In the genomic region with DNA sequence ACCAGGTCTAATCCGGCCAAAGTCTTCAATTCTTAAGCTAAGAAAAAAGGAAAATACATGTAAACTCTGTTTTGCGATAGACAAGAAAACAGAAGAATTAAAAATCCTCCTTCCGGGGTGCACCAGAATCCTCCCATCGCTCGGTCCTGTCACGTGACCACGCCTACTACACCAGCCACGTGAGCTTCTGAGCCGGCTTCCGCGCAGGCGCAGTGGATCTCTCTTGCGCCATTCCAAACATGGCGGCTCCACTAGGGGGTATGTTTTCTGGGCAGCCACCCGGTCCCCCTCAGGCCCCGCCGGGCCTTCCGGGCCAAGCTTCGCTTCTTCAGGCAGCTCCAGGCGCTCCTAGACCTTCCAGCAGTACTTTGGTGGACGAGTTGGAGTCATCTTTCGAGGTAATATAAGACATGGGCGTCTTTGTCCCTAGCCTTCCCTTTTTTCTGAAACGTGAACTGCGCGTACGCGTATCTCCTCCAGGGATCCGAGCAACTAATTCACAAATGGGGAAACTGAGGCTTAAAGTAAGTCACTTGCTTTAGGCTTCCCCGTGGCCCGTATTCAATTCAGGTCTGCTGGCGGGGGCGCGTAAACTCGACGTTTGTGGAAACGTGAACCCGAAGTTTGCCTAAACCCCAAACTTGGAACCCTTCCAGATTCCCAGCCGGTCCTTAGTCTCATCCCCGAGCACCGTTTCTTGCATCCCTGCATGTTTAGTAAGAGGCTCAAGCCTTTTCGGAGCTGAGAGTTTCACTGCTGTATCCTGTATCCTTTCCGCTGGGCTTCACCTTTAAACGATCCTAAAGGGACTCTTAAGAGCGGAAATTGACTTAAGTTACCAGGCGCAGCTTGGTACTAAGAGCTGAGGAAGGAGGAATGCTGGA, we compare ENCODE assay signal across 8 cellular contexts. TPM values are rescaled to one million over a fixed set of nuclear protein-coding genes. Genes with fewer than 3 reads are reported as not detected.
DNase-seq lines count a peak whose midpoint lies in the region; ATAC-seq and TF ChIP-seq lines count a peak whose summit lies in the region.

A gene with protein sequence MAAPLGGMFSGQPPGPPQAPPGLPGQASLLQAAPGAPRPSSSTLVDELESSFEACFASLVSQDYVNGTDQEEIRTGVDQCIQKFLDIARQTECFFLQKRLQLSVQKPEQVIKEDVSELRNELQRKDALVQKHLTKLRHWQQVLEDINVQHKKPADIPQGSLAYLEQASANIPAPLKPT (plus strand): TSS at position 226 of the 884 bp plus-strand sequence. CDS start 14 bp downstream, at position 240.

- TSS peak; percentile 82 for BruUV-seq in mammary epithelial cell (replicated peaks; lab: Mats Ljungman, UMichigan)

- H3F3A ChIP-seq in smooth muscle cell (ENCODE audit: low read depth) = no peaks in the 10 kb centered on the region

- H3K27ac ChIP-seq in WERI-Rb-1 (peak within 1 kb of the TSS; percentile 93), mammary epithelial cell (ENCODE audit: insufficient read depth, low read depth, low read length) (peak within 1 kb of the TSS; percentile 86), smooth muscle cell (ENCODE audit: low read depth) (peak within 1 kb of the TSS; percentile 90)

- H3K79me2 ChIP-seq in mammary epithelial cell (ENCODE audit: insufficient read depth, low read length) (peaks cover 52% of the 10 kb centered on the region), smooth muscle cell (ENCODE audit: low read depth) (peaks cover 50% of the 10 kb centered on the region)

- intact Hi-C loops in mammary epithelial cell (cut with micrococcal nuclease) = loop anchor here (2.0 kb wide), 1 partner anchor 196 kb away; a partner anchor contains a TSS

- peak within 1 kb of the TSS; percentile 90 for H2AFZ ChIP-seq in mammary epithelial cell (ENCODE audit: low read depth, low read length)
- H2AFZ ChIP-seq in smooth muscle cell (ENCODE audit: low read depth) = peak within 1 kb of the TSS; percentile 97

- no peaks in the 10 kb centered on the region for H4K20me1 ChIP-seq in mammary epithelial cell (ENCODE audit: insufficient read depth, low read length)
- H4K20me1 ChIP-seq in smooth muscle cell (ENCODE audit: low read depth) = peaks cover 46% of the 10 kb centered on the region

- ATAC-seq in GM18868 (IDR thresholded peaks at IDR 0.05; ENCODE audit: unreplicated experiment) (peak; percentile 96), HG03108 (IDR thresholded peaks at IDR 0.05; ENCODE audit: unreplicated experiment) (peak; percentile 95)

- peaks cover 12% of the 10 kb centered on the region for H3K4me1 ChIP-seq in mammary epithelial cell (ENCODE audit: insufficient read depth, low read length)
- peaks cover 7% of the 10 kb centered on the region for H3K4me1 ChIP-seq in smooth muscle cell (ENCODE audit: low read depth)

- H3K36me3 ChIP-seq in WERI-Rb-1 (peaks cover 40% of the 10 kb centered on the region), mammary epithelial cell (ENCODE audit: insufficient read depth, low read length) (no peaks in the 10 kb centered on the region), smooth muscle cell (ENCODE audit: low read depth) (peaks cover under 1% of the 10 kb centered on the region)

- peak within 1 kb of the TSS; percentile 95 for H3K9ac ChIP-seq in mammary epithelial cell (ENCODE audit: insufficient read depth, low read length)
- H3K9ac ChIP-seq in smooth muscle cell (ENCODE audit: low read depth) = peak within 1 kb of the TSS; percentile 97

- in situ Hi-C loops in ACHN (cut with HindIII; ENCODE audit: low pct_ligation_motif_present, low pct_unique_long_range_greater_than_20kb, low sequenced_read_pairs) = no loop called here
- in situ Hi-C loops in mammary epithelial cell (cut with MboI; ENCODE audit: low sequenced_read_pairs in 2 of 2) = no loop called here

- H3K4me3 ChIP-seq in WERI-Rb-1 (ENCODE audit: low read depth, low read length) (peak within 1 kb of the TSS; percentile 93), mammary epithelial cell (replicated peaks in 1 of 3; ENCODE audit: insufficient read depth in 1 of 3, low read depth in 2 of 3, low read length in 3 of 3) (peak within 1 kb of the TSS; percentile 59 to 93 (median 78)), smooth muscle cell (peak within 1 kb of the TSS; percentile 79)

- H3K4me2 ChIP-seq in mammary epithelial cell (ENCODE audit: insufficient read depth, low read depth, low read length) = peak within 1 kb of the TSS; percentile 81
- H3K4me2 ChIP-seq in smooth muscle cell = peak within 1 kb of the TSS; percentile 97

- CTCF ChIA-PET in mammary epithelial cell (lab: Charles Lee; ENCODE audit: low non-redundant PET) = no interaction called here

- H3K27me3 ChIP-seq in WERI-Rb-1 (ENCODE audit: insufficient read depth, low read depth, severe bottlenecking) (no peaks in the 10 kb centered on the region), mammary epithelial cell (ENCODE audit: insufficient read depth, low read length) (no peaks in the 10 kb centered on the region), smooth muscle cell (ENCODE audit: low read depth) (no peaks in the 10 kb centered on the region)

- 2% methylated on average over 41 of the region's 46 CpGs for WGBS in mammary epithelial cell (ENCODE audit: low coverage, missing lambda C conversion rate)
- WGBS in smooth muscle cell (ENCODE audit: low lambda C conversion rate) = under 1% methylated on average over 46 of the region's 46 CpGs

- no peaks in the 10 kb centered on the region for H3K9me3 ChIP-seq in WERI-Rb-1 (ENCODE audit: severe bottlenecking)
- no peaks in the 10 kb centered on the region for H3K9me3 ChIP-seq in mammary epithelial cell (replicated peaks; ENCODE audit: insufficient read depth, low read length)
- H3K9me3 ChIP-seq in smooth muscle cell (replicated peaks; ENCODE audit: low read depth) = no peaks in the 10 kb centered on the region

- TF ChIP-seq CTCF in WERI-Rb-1 (IDR thresholded peaks at IDR 0.05; ENCODE audit: low read depth, low read length) (0 out of 2 replicates have a peak, but pooled peaks have one; percentile 8), mammary epithelial cell (conservative IDR thresholded peaks at IDR 0.05 in 1 of 2, IDR thresholded peaks at IDR 0.05 in 1 of 2; ENCODE audit: extremely low read depth in 1 of 2, insufficient read depth in 1 of 2, low read depth in 1 of 2, low read length in 2 of 2) (no peak), smooth muscle cell (IDR thresholded peaks at IDR 0.05; ENCODE audit: borderline replicate concordance, insufficient read depth, poor library complexity, severe bottlenecking) (no peak)

- dilution Hi-C loops in mammary epithelial cell (cut with HindIII; ENCODE audit: low sequenced_read_pairs) = loop anchor here (5.0 kb wide), 1 partner anchor 37 kb away; a partner anchor contains a TSS

- DNase-seq in ACHN (peak; percentile 94), NCI-H2227 (lab: John Stamatoyannopoulos, UW; ENCODE audit: unreplicated experiment) (peak; percentile 94), WERI-Rb-1 (peak; percentile 97), mammary epithelial cell (peak; percentile 89), iPS-NIHi7 (ENCODE audit: extremely low spot score) (peak; percentile 98), smooth muscle cell (lab: John Stamatoyannopoulos, UW; ENCODE audit: unreplicated experiment) (peak; percentile 85)

RNA-seq across cellular contexts. Expression of the gene that starts here (rescaled TPM):
- total RNA-seq in mammary epithelial cell (10 to 100 TPM; 10.7 to 30.8 TPM), smooth muscle cell (10.4 and 10.9 TPM in 2 replicates)
- polyA plus RNA-seq in mammary epithelial cell (9.9 TPM), smooth muscle cell (39.5 and 42.0 TPM in 2 replicates)
- 9.1 TPM for polyA minus RNA-seq in mammary epithelial cell

Comparison
In these comparisons a context has a peak if more than half of its experiments do, and no peak if none do; other contexts are left out.
1. Peak in every context shown above with its lines: DNase-seq, ATAC-seq, H3K4me3 ChIP-seq and H3K27ac ChIP-seq.